In the genomic region with DNA sequence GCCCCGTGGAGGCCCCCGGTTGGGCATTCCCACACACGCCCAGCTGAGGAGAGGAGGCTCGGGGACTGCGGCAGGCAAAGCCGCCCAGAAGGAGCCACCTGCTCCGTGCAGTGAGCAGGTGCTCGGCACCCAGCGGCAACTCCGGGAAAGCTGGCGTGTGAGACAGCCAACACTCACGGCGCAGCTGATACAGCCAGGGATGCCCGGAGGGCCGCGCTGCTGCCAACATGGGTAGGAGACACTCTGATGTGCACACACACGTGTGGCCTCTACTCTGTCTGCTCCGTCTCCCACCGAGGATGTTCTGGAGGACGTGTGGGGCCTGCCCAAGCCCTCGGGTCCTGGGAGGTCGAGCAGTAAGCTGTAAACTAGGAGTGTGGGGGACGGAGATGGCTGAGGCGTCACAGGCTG, we compare ENCODE assay signal across 19 cellular contexts. TPM values are rescaled to one million over a fixed set of nuclear protein-coding genes. Genes with fewer than 3 reads are reported as not detected.
DNase-seq lines count a peak whose midpoint lies in the region; ATAC-seq and TF ChIP-seq lines count a peak whose summit lies in the region.
"Had no signal": no experiment of that assay in that cellular context is flagged by ENCODE, and none has a peak within 500 bp of the region (broad histone marks: within the 10 kb centered on the region; RNA-seq: fewer than 3 reads in every experiment).

No MANE protein-coding gene starts in this region.

- H3K9me3 Mint-ChIP-seq in CD14-positive monocyte (peaks cover 0 to 6% (median 0%) of the 10 kb centered on the region in 7 donors), nephron progenitor cell (no peaks in the 10 kb centered on the region)
- H3K9me3 Mint-ChIP-seq: activated CD4-positive, alpha-beta memory T cell treated with anti-CD3 and anti-CD28 coated beads, Interleukin-2, amount 10 ng/mL, durations not matched to agents 7 days and 5 days; CD8-positive, alpha-beta T cell; stimulated activated naive CD8-positive, alpha-beta T cell treated with anti-CD3 and anti-CD28 coated beads, Interleukin-15, amount 100 ng/mL, for 72 hours; WTC11 had no signal

- H3K27ac Mint-ChIP-seq in CD14-positive monocyte (no peak overlapping the region), nephron progenitor cell (no peak overlapping the region)
- H3K27ac Mint-ChIP-seq: activated CD4-positive, alpha-beta memory T cell treated with anti-CD3 and anti-CD28 coated beads, Interleukin-2, amount 10 ng/mL, durations not matched to agents 7 days and 5 days; CD8-positive, alpha-beta T cell; WTC11 had no signal

- H3K27me3 Mint-ChIP-seq in CD14-positive monocyte (ENCODE audit: low read depth in 3 of 3): peaks cover 0 to 2% (median 1%) of the 10 kb centered on the region in 3 donors
- H3K27me3 Mint-ChIP-seq in nephron progenitor cell (ENCODE audit: low read depth, poor library complexity): no peaks in the 10 kb centered on the region
- H3K27me3 Mint-ChIP-seq: activated CD4-positive, alpha-beta memory T cell treated with anti-CD3 and anti-CD28 coated beads, Interleukin-2, amount 10 ng/mL, durations not matched to agents 7 days and 5 days; stimulated activated naive CD8-positive, alpha-beta T cell treated with anti-CD3 and anti-CD28 coated beads, Interleukin-15, amount 100 ng/mL, for 72 hours had no signal

- DNase-seq in CD14-positive monocyte (ENCODE audit: low spot score) (peak; percentile 25), DMS53 treated with DMSO at 0.1 percent for 48 hours (lab: John Stamatoyannopoulos, UW; ENCODE audit: unreplicated experiment) (peak; percentile 34), SHP77 (lab: John Stamatoyannopoulos, UW) (peak; percentile 80 to 86), nephron progenitor cell (peak; percentile 1), NCI-H146 (lab: John Stamatoyannopoulos, UW) (no peak), D341Med (ENCODE audit: low spot score) (no peak)
- DNase-seq in activated CD4-positive, alpha-beta T cell treated with anti-CD3 and anti-CD28 coated beads for 48 hours: no peak
- DNase-seq: activated CD4-positive, alpha-beta memory T cell treated with anti-CD3 and anti-CD28 coated beads, Interleukin-2, amount 10 ng/mL, durations not matched to agents 7 days and 5 days; activated naive CD4-positive, alpha-beta T cell treated with Interleukin-2 at 50 U/mL for 16 hours; activated T-cell treated with anti-CD3 and anti-CD28 coated beads, Interleukin-2, amount 50 U/mL, for 1 hour; amniotic stem cell; foreskin keratinocyte; stimulated activated CD4-positive, alpha-beta T cell treated with anti-CD3 and anti-CD28 coated beads, Interleukin-4, amount 100 ng/mL, for 1 hour; stimulated activated naive CD8-positive, alpha-beta T cell treated with anti-CD3 and anti-CD28 coated beads, Interleukin-15, amount 100 ng/mL, for 72 hours; T-helper 9 cell; trophoblast cell had no signal

- H3K4me3 Mint-ChIP-seq in CD14-positive monocyte (no peak overlapping the region), nephron progenitor cell (no peak overlapping the region)
- H3K4me3 Mint-ChIP-seq: activated CD4-positive, alpha-beta memory T cell treated with anti-CD3 and anti-CD28 coated beads, Interleukin-2, amount 10 ng/mL, durations not matched to agents 7 days and 5 days; CD8-positive, alpha-beta T cell; stimulated activated naive CD8-positive, alpha-beta T cell treated with anti-CD3 and anti-CD28 coated beads, Interleukin-15, amount 100 ng/mL, for 72 hours; WTC11 had no signal

- H3K36me3 Mint-ChIP-seq in CD14-positive monocyte: no peaks in the 10 kb centered on the region
- no peaks in the 10 kb centered on the region for H3K36me3 Mint-ChIP-seq in nephron progenitor cell (ENCODE audit: low read depth)
- H3K36me3 Mint-ChIP-seq: CD8-positive, alpha-beta T cell; WTC11 had no signal

- H3K4me1 Mint-ChIP-seq in CD14-positive monocyte: peaks cover 9% of the 10 kb centered on the region
- H3K4me1 Mint-ChIP-seq in nephron progenitor cell: peaks cover 13% of the 10 kb centered on the region
- H3K4me1 Mint-ChIP-seq: WTC11 had no signal

- intact Hi-C loops in CD14-positive monocyte (cut with micrococcal nuclease): no loop called here

- ATAC-seq in GM21825 (IDR thresholded peaks at IDR 0.05; ENCODE audit: unreplicated experiment): no peak
- ATAC-seq: CD8-positive, alpha-beta T cell; foreskin keratinocyte; stimulated activated naive CD8-positive, alpha-beta T cell treated with anti-CD3 and anti-CD28 coated beads, Interleukin-15, amount 100 ng/mL, for 72 hours; WTC11 had no signal

- TF ChIP-seq CTCF in CD14-positive monocyte (IDR thresholded peaks at IDR 0.05): no peak
- TF ChIP-seq CTCF in nephron progenitor cell (IDR thresholded peaks at IDR 0.05): no peak

RNA-seq across cellular contexts. Expression of a gene that starts 12.9 kb away (rescaled TPM):
- 1 to 10 TPM; 1.5 to 1.7 TPM for polyA plus RNA-seq in CD14-positive monocyte

RNA-seq across cellular contexts. Expression of a gene that starts 13.2 kb away (rescaled TPM):
- 100 to 1,000 TPM; 193 to 235 TPM for polyA plus RNA-seq in CD14-positive monocyte

RNA-seq across cellular contexts. Expression of a gene that starts 33.9 kb away (rescaled TPM):
- polyA plus RNA-seq in CD14-positive monocyte: 10 to 100 TPM in 1 of 2 donors, 1 to 10 TPM in 1; 8.2 to 10.5 TPM

Comparison
In these comparisons a context has a peak if more than half of its experiments do, and no peak if none do; other contexts are left out.
1. DNase-seq: peak in CD14-positive monocyte (single experiment), DMS53 treated with DMSO at 0.1 percent for 48 hours (single experiment), SHP77 (2 of 2) and nephron progenitor cell (single experiment); none in NCI-H146 (single experiment), activated CD4-positive, alpha-beta T cell treated with anti-CD3 and anti-CD28 coated beads for 48 hours (single experiment) and D341Med (single experiment).